27 cellular contexts compared by ENCODE assay signal in genomic region chr6:160943997-160944396, GRCh38.
"Had no signal": no experiment of that assay in that cellular context is flagged by ENCODE, and none has a peak within 500 bp of the region (broad histone marks: within the 10 kb centered on the region; RNA-seq: fewer than 3 reads in every experiment).

No MANE protein-coding gene starts in this region.

- H3K9me3 Mint-ChIP-seq: dendritic cell treated with granulocyte-macrophage colony-stimulating factor and Interleukin-4, amounts not matched to agents 40 ng/mL and 50 ng/mL, for 4 days; effector memory CD8-positive, alpha-beta T cell; endodermal cell had no signal

- H3K4me1 ChIP-seq: colonic mucosa, gastrocnemius medialis, gastroesophageal sphincter had no signal

- H3K4me3 Mint-ChIP-seq: dendritic cell treated with granulocyte-macrophage colony-stimulating factor and Interleukin-4, amounts not matched to agents 40 ng/mL and 50 ng/mL, for 4 days; effector memory CD8-positive, alpha-beta T cell; endodermal cell had no signal

- H3K27ac Mint-ChIP-seq: dendritic cell treated with granulocyte-macrophage colony-stimulating factor and Interleukin-4, amounts not matched to agents 40 ng/mL and 50 ng/mL, for 4 days; effector memory CD8-positive, alpha-beta T cell; endodermal cell had no signal

- H3K36me3 ChIP-seq: colonic mucosa, esophagus squamous epithelium, gastrocnemius medialis, gastroesophageal sphincter, heart left ventricle, heart right ventricle had no signal

- H3K9me3 ChIP-seq: colonic mucosa, esophagus squamous epithelium, gastrocnemius medialis had no signal

- H3K27me3 ChIP-seq: colonic mucosa, dorsolateral prefrontal cortex, foreskin keratinocyte, gastrocnemius medialis, heart right ventricle had no signal

- DNase-seq: colonic mucosa; cortex of kidney; dermis blood vessel endothelial cell; dorsolateral prefrontal cortex; effector CD4-positive, alpha-beta T cell; effector CD8-positive, alpha-beta T cell; effector memory CD4-positive, alpha-beta T cell; effector memory CD8-positive, alpha-beta T cell; endodermal cell; erythroblast; esophagus squamous epithelium; foreskin fibroblast; foreskin keratinocyte; foreskin melanocyte; gastrocnemius medialis; glutamatergic neuron; head of caudate nucleus; heart left ventricle; heart right ventricle had no signal

- H3K27ac ChIP-seq: colonic mucosa, coronary artery, dorsolateral prefrontal cortex, epithelial cell of prostate, esophagus squamous epithelium, foreskin keratinocyte, gastrocnemius medialis, gastroesophageal sphincter, heart left ventricle, heart right ventricle had no signal

- FAIRE-seq: colon, endometrium, endothelial cell of umbilical vein, frontal cortex had no signal

- H3K4me3 ChIP-seq: colonic mucosa, coronary artery, dorsolateral prefrontal cortex, esophagus squamous epithelium, gastrocnemius medialis, gastroesophageal sphincter, heart left ventricle, heart right ventricle had no signal
